Comparison of ENCODE assay signal across 9 cellular contexts in the genomic region with DNA sequence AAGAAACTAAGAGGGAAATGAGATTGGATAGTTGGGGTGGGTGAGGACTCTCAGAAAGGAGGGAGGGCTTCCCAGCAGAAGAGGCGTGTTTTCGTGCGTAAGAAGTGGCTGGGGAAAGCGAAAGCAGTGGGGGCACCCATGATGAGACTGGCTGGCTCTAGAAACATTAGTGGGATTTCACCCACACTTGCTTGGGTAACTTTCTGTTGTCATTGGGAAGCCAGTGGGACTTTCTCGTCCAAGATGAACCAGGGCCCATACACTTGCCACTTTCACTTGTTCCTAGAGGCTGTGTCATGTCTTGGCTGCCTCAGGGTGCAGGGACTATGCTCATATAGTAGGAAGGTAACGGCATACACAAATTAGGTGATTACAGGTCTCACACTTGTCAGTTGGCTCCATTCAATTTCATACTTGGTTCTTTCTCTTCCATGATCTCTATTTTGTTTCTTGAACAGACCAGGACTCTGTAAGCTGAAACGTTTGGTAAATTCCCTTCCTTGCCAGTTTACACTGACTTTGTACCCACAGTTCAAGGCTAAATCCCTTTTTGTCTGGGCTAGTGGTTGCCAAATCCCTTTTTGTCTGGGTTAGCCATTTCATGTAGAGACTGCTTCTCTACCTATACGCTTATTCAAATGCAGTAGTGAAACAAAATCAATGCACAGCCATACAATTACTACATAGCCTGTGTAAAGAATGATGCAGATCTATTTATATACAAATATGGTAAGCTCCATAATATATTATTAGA. TPM values are rescaled to one million over a fixed set of nuclear protein-coding genes. Genes with fewer than 3 reads are reported as not detected.
DNase-seq lines count a peak whose midpoint lies in the region; ATAC-seq and TF ChIP-seq lines count a peak whose summit lies in the region.
"Had no signal": no experiment of that assay in that cellular context is flagged by ENCODE, and none has a peak within 500 bp of the region (broad histone marks: within the 10 kb centered on the region; RNA-seq: fewer than 3 reads in every experiment).

No MANE protein-coding gene starts in this region.

- H3K4me2 ChIP-seq in OCI-LY7 (ENCODE audit: low read length) (peak overlapping the region; percentile 58), mammary epithelial cell (ENCODE audit: insufficient read depth, low read depth, low read length) (no peak overlapping the region)

- H3K4me3 ChIP-seq in OCI-LY7 (ENCODE audit: low read depth, low read length, poor library complexity, severe bottlenecking): peak overlapping the region; percentile 51
- H3K4me3 ChIP-seq in mammary epithelial cell (replicated peaks in 1 of 3; ENCODE audit: insufficient read depth in 1 of 3, low read depth in 2 of 3, low read length in 3 of 3): no peak overlapping the region

- H3K27me3 ChIP-seq in mammary epithelial cell (ENCODE audit: insufficient read depth, low read length): no peaks in the 10 kb centered on the region

- H3K36me3 ChIP-seq in OCI-LY7 (ENCODE audit: insufficient read depth, low read length) (no peaks in the 10 kb centered on the region), mammary epithelial cell (ENCODE audit: insufficient read depth, low read length) (no peaks in the 10 kb centered on the region)

- BruUV-seq in OCI-LY7 (replicated peaks; lab: Mats Ljungman, UMichigan) (no TSS peak), mammary epithelial cell (replicated peaks; lab: Mats Ljungman, UMichigan) (no TSS peak)

- H3K79me2 ChIP-seq in OCI-LY7 (ENCODE audit: insufficient read depth, low read depth, low read length) (no peaks in the 10 kb centered on the region), mammary epithelial cell (ENCODE audit: insufficient read depth, low read length) (no peaks in the 10 kb centered on the region)

- POLR2A ChIA-PET in OCI-LY7 (lab: Charles Lee): interaction anchor here (0.6 to 0.9 kb wide), 3 partner anchors 42 to 181 kb away, joined by 3 to 5 read pairs (median 3); no protein-coding TSS in a partner anchor

- ATAC-seq in GM21360 (IDR thresholded peaks at IDR 0.05; ENCODE audit: unreplicated experiment): peak; percentile 46
- peak; percentile 67 to 74 for ATAC-seq in activated naive CD4-positive, alpha-beta T cell treated with anti-CD3 and anti-CD28 coated beads, Interleukin-2, amount 50 U/mL, for 72 hours

- no peak overlapping the region for H3K9ac ChIP-seq in mammary epithelial cell (ENCODE audit: insufficient read depth, low read length)

- peaks cover 52% of the 10 kb centered on the region for H3K4me1 ChIP-seq in OCI-LY7 (ENCODE audit: insufficient read depth, low read length, poor library complexity, severe bottlenecking)
- H3K4me1 ChIP-seq in mammary epithelial cell (ENCODE audit: insufficient read depth, low read length): peaks cover 17% of the 10 kb centered on the region

- dilution Hi-C loops in mammary epithelial cell (cut with HindIII; ENCODE audit: low sequenced_read_pairs): loop anchor here (5.0 kb wide), 1 partner anchor 49 kb away; the partner anchor contains the start of gene DDX6

- no peaks in the 10 kb centered on the region for H3K9me2 ChIP-seq in OCI-LY7 (ENCODE audit: insufficient read depth, low read length)

- H3K9me3 Mint-ChIP-seq in activated naive CD4-positive, alpha-beta T cell treated with anti-CD3 and anti-CD28 coated beads, Interleukin-2, amount 50 U/mL, for 72 hours: peaks cover 0 to 5% of the 10 kb centered on the region in 2 donors

- CTCF ChIA-PET in OCI-LY7 (lab: Charles Lee; ENCODE audit: unreplicated experiment): no interaction called here
- CTCF ChIA-PET in mammary epithelial cell (lab: Charles Lee; ENCODE audit: low non-redundant PET): no interaction called here

- intact Hi-C loops in OCI-LY7 (cut with micrococcal nuclease; ENCODE audit: unreplicated experiment) (no loop called here), mammary epithelial cell (cut with micrococcal nuclease) (no loop called here)

- H3K36me3 Mint-ChIP-seq in activated naive CD4-positive, alpha-beta T cell treated with anti-CD3 and anti-CD28 coated beads, Interleukin-2, amount 50 U/mL, for 72 hours: peaks cover 0 to 5% of the 10 kb centered on the region in 2 donors

- no peaks in the 10 kb centered on the region for H3K9me3 ChIP-seq in OCI-LY7 (ENCODE audit: low read length)
- H3K9me3 ChIP-seq in mammary epithelial cell (replicated peaks; ENCODE audit: insufficient read depth, low read length): no peaks in the 10 kb centered on the region

- in situ Hi-C loops in mammary epithelial cell (cut with MboI; ENCODE audit: low sequenced_read_pairs in 2 of 2): no loop called here

- H4K20me1 ChIP-seq in OCI-LY7 (ENCODE audit: insufficient read depth, low read length): no peaks in the 10 kb centered on the region
- H4K20me1 ChIP-seq in mammary epithelial cell (ENCODE audit: insufficient read depth, low read length): no peaks in the 10 kb centered on the region

- WGBS in mammary epithelial cell (ENCODE audit: low coverage, missing lambda C conversion rate): 95% methylated on average over 8 of the region's 8 CpGs

- peak; percentile 34 for DNase-seq in OCI-LY7 (ENCODE audit: low spot score)
- DNase-seq in activated naive CD4-positive, alpha-beta T cell treated with anti-CD3 and anti-CD28 coated beads, Interleukin-2, amount 50 U/mL, for 72 hours (ENCODE audit: low spot score in 2 of 2): peak; percentile 16 to 66
- DNase-seq in stimulated activated CD8-positive, alpha-beta memory T cell treated with anti-CD3 and anti-CD28 coated beads, Interleukin-4, amount 100 ng/mL, for 4 hours (ENCODE audit: low read depth in 2 of 2, low spot score in 1 of 2): peak; percentile 2 to 17
- no peak for DNase-seq in GM19240 (ENCODE audit: insufficient read length, low spot score)
- no peak for DNase-seq in mammary epithelial cell
- no peak for DNase-seq in NCI-H1694 (lab: John Stamatoyannopoulos, UW)
- DNase-seq in dermis blood vessel endothelial cell: no peak

- H3K27ac Mint-ChIP-seq in activated naive CD4-positive, alpha-beta T cell treated with anti-CD3 and anti-CD28 coated beads, Interleukin-2, amount 50 U/mL, for 72 hours: peak overlapping the region; percentile 0 to 38

- H2AFZ ChIP-seq in OCI-LY7 (ENCODE audit: low read length) (peak overlapping the region; percentile 92), mammary epithelial cell (ENCODE audit: low read depth, low read length) (no peak overlapping the region)

- TF ChIP-seq CTCF in OCI-LY7 (conservative IDR thresholded peaks at IDR 0.05; ENCODE audit: low read length): no peak
- TF ChIP-seq CTCF in mammary epithelial cell (conservative IDR thresholded peaks at IDR 0.05 in 1 of 2, IDR thresholded peaks at IDR 0.05 in 1 of 2; ENCODE audit: extremely low read depth in 1 of 2, insufficient read depth in 1 of 2, low read depth in 1 of 2, low read length in 2 of 2): no peak

- no peak overlapping the region for H3K27ac ChIP-seq in OCI-LY7 (ENCODE audit: low read depth, low read length, poor library complexity, severe bottlenecking)
- H3K27ac ChIP-seq in mammary epithelial cell (ENCODE audit: insufficient read depth, low read depth, low read length): no peak overlapping the region

RNA-seq across cellular contexts. Expression of gene CXCR5, which starts 42.0 kb away (rescaled TPM):
- 1.4 and 3.3 TPM in 2 replicates for total RNA-seq in OCI-LY7 (2014; rRNA removed; shearing (Covaris generic))
- total RNA-seq in OCI-LY7 (2022) (7.1 and 7.3 TPM in 2 replicates), mammary epithelial cell (not detected), dermis blood vessel endothelial cell (not detected in 2 replicates)
- 10 to 100 TPM in 1 of 2 donors, 1 to 10 TPM in 1; 9.3 to 25.9 TPM for total RNA-seq in activated naive CD4-positive, alpha-beta T cell treated with anti-CD3 and anti-CD28 coated beads, Interleukin-2, amount 50 U/mL, for 72 hours
- polyA plus RNA-seq in mammary epithelial cell: not detected
- polyA minus RNA-seq in mammary epithelial cell: not detected
- total RNA-seq: M059J had no signal

RNA-seq across cellular contexts. Expression of gene DDX6, which starts 50.7 kb away (rescaled TPM):
- total RNA-seq in OCI-LY7 (2014; rRNA removed; shearing (Covaris generic)): 46.5 and 55.0 TPM in 2 replicates
- 128 and 142 TPM in 2 replicates for total RNA-seq in OCI-LY7 (2022)
- 100 to 1,000 TPM; 180 to 239 TPM for total RNA-seq in activated naive CD4-positive, alpha-beta T cell treated with anti-CD3 and anti-CD28 coated beads, Interleukin-2, amount 50 U/mL, for 72 hours
- 100 to 1,000 TPM in 1 of 2 donors, 10 to 100 TPM in 1; 96.8 to 162 TPM for total RNA-seq in mammary epithelial cell
- polyA plus RNA-seq in mammary epithelial cell: 33.5 TPM
- polyA minus RNA-seq in mammary epithelial cell: 110 TPM
- 131 and 184 TPM in 2 replicates for total RNA-seq in dermis blood vessel endothelial cell

Comparison
In these comparisons a context has a peak if more than half of its experiments do, and no peak if none do; other contexts are left out.
1. DNase-seq: peak in OCI-LY7 (single experiment), activated naive CD4-positive, alpha-beta T cell treated with anti-CD3 and anti-CD28 coated beads, Interleukin-2, amount 50 U/mL, for 72 hours (2 of 2) and stimulated activated CD8-positive, alpha-beta memory T cell treated with anti-CD3 and anti-CD28 coated beads, Interleukin-4, amount 100 ng/mL, for 4 hours (2 of 2); none in GM19240 (single experiment), mammary epithelial cell (single experiment), NCI-H1694 (single experiment) and dermis blood vessel endothelial cell (single experiment).